1 cellular context compared by ENCODE assay signal in genomic region chr15:64285150-64285549, GRCh38.
TF ChIP-seq lines count a peak whose summit lies in the region.

No MANE protein-coding gene starts in this region.

TF ChIP-seq in GM23338, 12 proteins besides CTCF, POLR2A, EP300 and RAD21 (continued from another document):
- TF ChIP-seq ZNF331 (CRISPR knock-in tag; IDR thresholded peaks at IDR 0.05; ENCODE audit: low read depth) (no peak), POLR2AphosphoS5 (IDR thresholded peaks at IDR 0.05; ENCODE audit: low read depth) (no peak), JUNB (IDR thresholded peaks at IDR 0.05; ENCODE audit: unreplicated experiment) (no peak), ZNF114 (CRISPR knock-in tag; IDR thresholded peaks at IDR 0.05) (no peak), ZNF462 (CRISPR knock-in tag; IDR thresholded peaks at IDR 0.05) (no peak), NANOG (IDR thresholded peaks at IDR 0.05; ENCODE audit: borderline replicate concordance) (no peak), STAT1 (IDR thresholded peaks at IDR 0.05; ENCODE audit: unreplicated experiment) (no peak)
- TF ChIP-seq, protein P1, sequence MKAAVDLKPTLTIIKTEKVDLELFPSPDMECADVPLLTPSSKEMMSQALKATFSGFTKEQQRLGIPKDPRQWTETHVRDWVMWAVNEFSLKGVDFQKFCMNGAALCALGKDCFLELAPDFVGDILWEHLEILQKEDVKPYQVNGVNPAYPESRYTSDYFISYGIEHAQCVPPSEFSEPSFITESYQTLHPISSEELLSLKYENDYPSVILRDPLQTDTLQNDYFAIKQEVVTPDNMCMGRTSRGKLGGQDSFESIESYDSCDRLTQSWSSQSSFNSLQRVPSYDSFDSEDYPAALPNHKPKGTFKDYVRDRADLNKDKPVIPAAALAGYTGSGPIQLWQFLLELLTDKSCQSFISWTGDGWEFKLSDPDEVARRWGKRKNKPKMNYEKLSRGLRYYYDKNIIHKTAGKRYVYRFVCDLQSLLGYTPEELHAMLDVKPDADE (IDR thresholded peaks at IDR 0.05) = no peak
TF ChIP-seq in GM23338: peak in this region for 0.
